Comparison of ENCODE assay signal across 20 cellular contexts in the genomic region with DNA sequence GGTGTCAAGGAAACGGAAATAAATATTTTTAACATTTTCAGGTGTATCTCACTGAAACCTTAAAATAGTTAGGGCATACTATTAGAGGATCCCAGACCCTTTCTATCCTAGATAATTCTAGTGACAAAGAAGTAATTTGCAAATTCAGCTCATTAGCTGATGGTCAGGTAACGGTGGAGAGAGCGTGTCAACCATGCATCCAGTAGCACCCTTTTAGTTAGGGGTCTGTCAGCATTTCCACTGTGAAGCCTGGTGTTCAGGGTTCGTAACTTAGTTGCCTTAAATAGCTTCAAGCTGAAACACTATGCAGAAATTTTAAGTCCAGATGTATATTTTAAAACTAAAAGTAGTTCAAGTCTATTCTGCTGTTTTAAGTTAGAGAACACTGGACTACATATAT. TPM values are rescaled to one million over a fixed set of nuclear protein-coding genes. Genes with fewer than 3 reads are reported as not detected.
A peak's percentile ranks its signal among the peaks of the same experiment; 100 is the strongest.
DNase-seq lines count a peak whose midpoint lies in the region; ATAC-seq and TF ChIP-seq lines count a peak whose summit lies in the region.
"Had no signal": no experiment of that assay in that cellular context is flagged by ENCODE, and none has a peak within 500 bp of the region (broad histone marks: within the 10 kb centered on the region; RNA-seq: fewer than 3 reads in every experiment).

No MANE protein-coding gene starts in this region.

- peaks cover 53% of the 10 kb centered on the region for H3K4me1 Mint-ChIP-seq in activated T-cell treated with anti-CD3 and anti-CD28 coated beads, Interleukin-2, amount 50 U/mL, for 4 hours (ENCODE audit: low read depth)
- peaks cover 53% of the 10 kb centered on the region for H3K4me1 Mint-ChIP-seq in activated CD4-positive, alpha-beta memory T cell treated with anti-CD3 and anti-CD28 coated beads, Interleukin-2, amount 10 ng/mL, durations not matched to agents 7 days and 5 days
- H3K4me1 Mint-ChIP-seq in osteocyte (ENCODE audit: unreplicated experiment): peaks cover 64% of the 10 kb centered on the region

- no peaks in the 10 kb centered on the region for H3K9me3 ChIP-seq in Loucy (ENCODE audit: insufficient read depth, low read depth, low read length)
- H3K9me3 ChIP-seq: heart right ventricle, tibial nerve had no signal

- peak overlapping the region; percentile 84 for H3K27ac Mint-ChIP-seq in activated CD4-positive, alpha-beta memory T cell treated with anti-CD3 and anti-CD28 coated beads, Interleukin-2, amount 10 ng/mL, durations not matched to agents 7 days and 5 days
- peak overlapping the region; percentile 44 for H3K27ac Mint-ChIP-seq in osteocyte (ENCODE audit: unreplicated experiment)
- H3K27ac Mint-ChIP-seq: stimulated activated naive B cell treated with anti-CD40 and anti-IgM and Interleukin-4, amounts not matched to agents 10 μg/mL and 1 μg/mL and 100 μg/mL, for 72 hours; WTC11 had no signal

- H3K36me3 Mint-ChIP-seq in activated T-cell treated with anti-CD3 and anti-CD28 coated beads, Interleukin-2, amount 50 U/mL, for 4 hours (ENCODE audit: insufficient read depth): peaks cover 5% of the 10 kb centered on the region
- peaks cover 46% of the 10 kb centered on the region for H3K36me3 Mint-ChIP-seq in activated CD4-positive, alpha-beta memory T cell treated with anti-CD3 and anti-CD28 coated beads, Interleukin-2, amount 10 ng/mL, durations not matched to agents 7 days and 5 days (ENCODE audit: low read depth)
- peaks cover 15% of the 10 kb centered on the region for H3K36me3 Mint-ChIP-seq in osteocyte (ENCODE audit: unreplicated experiment)
- H3K36me3 Mint-ChIP-seq: WTC11 had no signal

- DNase-seq in activated T-cell treated with anti-CD3 and anti-CD28 coated beads, Interleukin-2, amount 50 U/mL, for 4 hours: no peak
- DNase-seq in activated T-cell treated with anti-CD3 and anti-CD28 coated beads, Interleukin-2, amount 50 U/mL, for 48 hours: no peak
- no peak for DNase-seq in activated CD4-positive, alpha-beta memory T cell treated with anti-CD3 and anti-CD28 coated beads, Interleukin-2, amount 10 ng/mL, durations not matched to agents 7 days and 5 days
- no peak for DNase-seq in osteocyte (ENCODE audit: extremely low spot score, unreplicated experiment)
- DNase-seq in SK-N-DZ (ENCODE audit: low spot score): no peak
- no peak for DNase-seq in T-helper 1 cell
- DNase-seq: activated naive CD4-positive, alpha-beta T cell treated with Interleukin-2 at 50 U/mL for 16 hours; DMS79 treated with DMSO at 0.1 percent for 48 hours; heart right ventricle; left ventricle myocardium superior; NCI-H1048; NCI-H1930; NCI-H446 treated with DMSO at 0.1 percent for 48 hours; stimulated activated CD4-positive, alpha-beta T cell treated with anti-CD3 and anti-CD28 coated beads, Interleukin-15, amount 100 ng/mL, for 24 hours; stimulated activated naive B cell treated with anti-CD40 and anti-IgM and Interleukin-4, amounts not matched to agents 10 μg/mL and 1 μg/mL and 100 μg/mL, for 72 hours had no signal

- H3K4me1 ChIP-seq in Loucy (ENCODE audit: insufficient read depth, low read length, poor library complexity, severe bottlenecking): peaks cover 75% of the 10 kb centered on the region

- peak overlapping the region; percentile 47 for H3K4me3 Mint-ChIP-seq in activated T-cell treated with anti-CD3 and anti-CD28 coated beads, Interleukin-2, amount 50 U/mL, for 4 hours
- H3K4me3 Mint-ChIP-seq in activated CD4-positive, alpha-beta memory T cell treated with anti-CD3 and anti-CD28 coated beads, Interleukin-2, amount 10 ng/mL, durations not matched to agents 7 days and 5 days: peak overlapping the region; percentile 99
- peak overlapping the region; percentile 18 for H3K4me3 Mint-ChIP-seq in osteocyte (ENCODE audit: unreplicated experiment)
- H3K4me3 Mint-ChIP-seq: stimulated activated naive B cell treated with anti-CD40 and anti-IgM and Interleukin-4, amounts not matched to agents 10 μg/mL and 1 μg/mL and 100 μg/mL, for 72 hours; WTC11 had no signal

- POLR2A ChIA-PET in activated CD4-positive, alpha-beta memory T cell treated with anti-CD3 and anti-CD28 coated beads, Interleukin-2, amount 10 ng/mL, durations not matched to agents 7 days and 5 days (lab: Charles Lee): interaction anchor here (0.9 to 3.9 kb wide), 10 partner anchors 11 to 404 kb away, joined by 3 to 91 read pairs (median 4); partner anchors contain the start of gene SUPT3H

- no peaks in the 10 kb centered on the region for H3K27me3 ChIP-seq in Loucy (ENCODE audit: insufficient read depth, low read length, poor library complexity, severe bottlenecking)

- no peaks in the 10 kb centered on the region; the same call in 1 of the 2 replicates for H3F3A ChIP-seq in Loucy (ENCODE audit: low read depth)

- CTCF ChIA-PET in activated CD4-positive, alpha-beta memory T cell treated with anti-CD3 and anti-CD28 coated beads, Interleukin-2, amount 10 ng/mL, durations not matched to agents 7 days and 5 days (lab: Charles Lee): interaction anchor here (0.5 to 2.4 kb wide), 3 partner anchors 11 to 477 kb away, joined by 3 to 14 read pairs (median 3); no protein-coding TSS in a partner anchor

- H4K20me1 ChIP-seq in Loucy (ENCODE audit: insufficient read depth, low read length, poor library complexity, severe bottlenecking): no peaks in the 10 kb centered on the region

- H3K9ac ChIP-seq in Loucy (ENCODE audit: low read depth, low read length, poor library complexity, severe bottlenecking): peak overlapping the region; percentile 84

- no peaks in the 10 kb centered on the region for H3K9me2 ChIP-seq in Loucy (replicated peaks; ENCODE audit: low read depth, low read length)

- H3K79me2 ChIP-seq in Loucy (ENCODE audit: insufficient read depth, low read length): peaks cover 79% of the 10 kb centered on the region

- TF ChIP-seq CTCF in Loucy (conservative IDR thresholded peaks at IDR 0.05; ENCODE audit: low read length) (no peak), osteocyte (IDR thresholded peaks at IDR 0.05) (no peak)

- H3K27me3 Mint-ChIP-seq in activated T-cell treated with anti-CD3 and anti-CD28 coated beads, Interleukin-2, amount 50 U/mL, for 4 hours (ENCODE audit: low read depth): no peaks in the 10 kb centered on the region
- no peaks in the 10 kb centered on the region for H3K27me3 Mint-ChIP-seq in activated CD4-positive, alpha-beta memory T cell treated with anti-CD3 and anti-CD28 coated beads, Interleukin-2, amount 10 ng/mL, durations not matched to agents 7 days and 5 days
- no peaks in the 10 kb centered on the region for H3K27me3 Mint-ChIP-seq in osteocyte (ENCODE audit: unreplicated experiment)

- no peak for TF ChIP-seq POLR2A in GM18505 (IDR thresholded peaks at IDR 0.05; ENCODE audit: borderline replicate concordance, extremely low read depth, insufficient read depth, insufficient read length)

- peak overlapping the region; percentile 27 for H3K4me3 ChIP-seq in Loucy (ENCODE audit: low read length, poor library complexity, severe bottlenecking)
- H3K4me3 ChIP-seq: heart right ventricle, tibial nerve had no signal

- H3K4me2 ChIP-seq in Loucy (ENCODE audit: low read depth, low read length, poor library complexity, severe bottlenecking): peak overlapping the region; percentile 79

- H2AFZ ChIP-seq in Loucy (ENCODE audit: low read length): no peak overlapping the region

- ATAC-seq in activated T-cell treated with anti-CD3 and anti-CD28 coated beads, Interleukin-2, amount 50 U/mL, for 4 hours: no peak
- ATAC-seq in GM18505 (IDR thresholded peaks at IDR 0.05; ENCODE audit: unreplicated experiment): no peak
- ATAC-seq: HCT116; heart right ventricle; left ventricle myocardium superior; stimulated activated naive B cell treated with anti-CD40 and anti-IgM and Interleukin-4, amounts not matched to agents 10 μg/mL and 1 μg/mL and 100 μg/mL, for 72 hours; WTC11 had no signal

- no peaks in the 10 kb centered on the region for H3K36me3 ChIP-seq in Loucy (ENCODE audit: insufficient read depth, low read length)
- H3K36me3 ChIP-seq: heart right ventricle, tibial nerve had no signal

- no peaks in the 10 kb centered on the region for H3K9me3 Mint-ChIP-seq in activated T-cell treated with anti-CD3 and anti-CD28 coated beads, Interleukin-2, amount 50 U/mL, for 4 hours
- H3K9me3 Mint-ChIP-seq in activated CD4-positive, alpha-beta memory T cell treated with anti-CD3 and anti-CD28 coated beads, Interleukin-2, amount 10 ng/mL, durations not matched to agents 7 days and 5 days: no peaks in the 10 kb centered on the region
- no peaks in the 10 kb centered on the region for H3K9me3 Mint-ChIP-seq in osteocyte (ENCODE audit: unreplicated experiment)
- H3K9me3 Mint-ChIP-seq: stimulated activated naive B cell treated with anti-CD40 and anti-IgM and Interleukin-4, amounts not matched to agents 10 μg/mL and 1 μg/mL and 100 μg/mL, for 72 hours; WTC11 had no signal

RNA-seq across cellular contexts. Expression of gene SUPT3H, which starts 48.5 kb away (rescaled TPM):
- 10 to 100 TPM; 14.1 to 15.7 (median 15.7) TPM for total RNA-seq in activated T-cell treated with anti-CD3 and anti-CD28 coated beads, Interleukin-2, amount 50 U/mL, for 4 hours
- 1 to 10 TPM; 7.4 to 9.7 TPM for total RNA-seq in activated CD4-positive, alpha-beta memory T cell treated with anti-CD3 and anti-CD28 coated beads, Interleukin-2, amount 10 ng/mL, durations not matched to agents 7 days and 5 days
- 13.2 and 15.1 TPM in 2 replicates for total RNA-seq in osteocyte
- polyA plus RNA-seq in SK-N-DZ (2014; cell fraction: cytosol; rRNA removed): 5.8 and 5.9 TPM in 2 replicates
- 3.6 and 15.9 TPM in 2 replicates for polyA plus RNA-seq in SK-N-DZ (2014; cell fraction: nucleus; rRNA removed)

Comparison
In these comparisons a context has a peak if more than half of its experiments do, and no peak if none do; other contexts are left out.
1. H3K4me3 Mint-ChIP-seq: peak in every context shown above with its lines; median percentile 99 in activated CD4-positive, alpha-beta memory T cell treated with anti-CD3 and anti-CD28 coated beads, Interleukin-2, amount 10 ng/mL, durations not matched to agents 7 days and 5 days; 47 in activated T-cell treated with anti-CD3 and anti-CD28 coated beads, Interleukin-2, amount 50 U/mL, for 4 hours; 18 in osteocyte.